ENCODE assay signal across 19 cellular contexts in genomic region chr18:80241919-80242777, GRCh38. TPM values are rescaled to one million over a fixed set of nuclear protein-coding genes. Genes with fewer than 3 reads are reported as not detected.
"Had no signal": no experiment of that assay in that cellular context is flagged by ENCODE, and none has a peak within 500 bp of the region (broad histone marks: within the 10 kb centered on the region; RNA-seq: fewer than 3 reads in every experiment).

No MANE protein-coding gene starts in this region.

- H3K27me3 ChIP-seq: brain microvascular endothelial cell had no signal

- H3K4me1 ChIP-seq: parathyroid adenoma had no signal

- H3K36me3 ChIP-seq: brain microvascular endothelial cell, neutrophil, spleen had no signal

- FAIRE-seq: endothelial cell of umbilical vein had no signal

- ATAC-seq: activated T-cell treated with anti-CD3 and anti-CD28 coated beads, Interleukin-2, amount 50 U/mL, for 72 hours; left ventricle myocardium superior; naive thymus-derived CD8-positive, alpha-beta T cell; stimulated activated memory B cell treated with anti-CD40 and anti-IgM and Interleukin-4, amounts not matched to agents 10 μg/mL and 1 μg/mL and 100 μg/mL, for 72 hours had no signal

- H3K4me3 ChIP-seq: spleen had no signal

- DNase-seq: activated CD4-positive, alpha-beta T cell treated with anti-CD3 and anti-CD28 coated beads, Interleukin-2, amount 10 ng/mL, durations not matched to agents 24 days and 14 days; activated effector memory CD4-positive, alpha-beta T cell treated with anti-CD3 and anti-CD28 coated beads, Interleukin-2, amount 50 U/mL, for 16 hours; activated naive CD4-positive, alpha-beta T cell treated with anti-CD3 and anti-CD28 coated beads, Interleukin-2, amount 50 U/mL, for 16 hours; activated T-cell treated with anti-CD3 and anti-CD28 coated beads, Interleukin-2, amount 50 U/mL, for 72 hours; aorta; brain microvascular endothelial cell; cerebellar nuclear complex; effector CD8-positive, alpha-beta T cell; foreskin melanocyte; left ventricle myocardium superior; mesendoderm; naive thymus-derived CD8-positive, alpha-beta T cell; spleen; stimulated activated CD4-positive, alpha-beta T cell treated with anti-CD3 and anti-CD28 coated beads, Interleukin-4, amount 100 ng/mL, for 4 hours; T1000 had no signal

- H3K79me2 ChIP-seq: parathyroid adenoma had no signal

- H3K27ac ChIP-seq: brain microvascular endothelial cell, neutrophil, parathyroid adenoma, spleen had no signal

- H2AFZ ChIP-seq: parathyroid adenoma had no signal

- H3K9me3 ChIP-seq: neutrophil, spleen had no signal

RNA-seq across cellular contexts. Expression of gene PARD6G, which starts 5.2 kb away (rescaled TPM):
- total RNA-seq: activated T-cell treated with anti-CD3 and anti-CD28 coated beads, Interleukin-2, amount 50 U/mL, for 72 hours had no signal
